ENCODE assay signal across 22 cellular contexts in genomic region chr9:96818535-96818934, GRCh38. TPM values are rescaled to one million over a fixed set of nuclear protein-coding genes. Genes with fewer than 3 reads are reported as not detected.
DNase-seq lines count a peak whose midpoint lies in the region; ATAC-seq, FAIRE-seq and TF ChIP-seq lines count a peak whose summit lies in the region.
"Had no signal": no experiment of that assay in that cellular context is flagged by ENCODE, and none has a peak within 500 bp of the region (broad histone marks: within the 10 kb centered on the region; RNA-seq: fewer than 3 reads in every experiment).

No MANE protein-coding gene starts in this region.

- H3K4me3 ChIP-seq in HepG2 (replicated peaks in 1 of 3; ENCODE audit: insufficient read depth in 1 of 3, low read depth in 2 of 3, low read length in 3 of 3) (no peak overlapping the region), right lobe of liver (no peak overlapping the region), GM12878 (no peak overlapping the region)
- H3K4me3 ChIP-seq: cardiac muscle cell, hepatocyte had no signal

- CTCF ChIA-PET in HepG2 (lab: Yijun Ruan, JAX; ENCODE audit: low intra/inter-chr PET ratio, low total read pairs) = no interaction called here
- CTCF ChIA-PET in GM12878 (lab: Yijun Ruan, JAX) = no interaction called here

- peaks cover 93% of the 10 kb centered on the region for H3K9me3 ChIP-seq in HepG2 (ENCODE audit: low read length)
- peaks cover 0 to 74% (median 29%) of the 10 kb centered on the region in 4 donors for H3K9me3 ChIP-seq in right lobe of liver
- peaks cover 49% of the 10 kb centered on the region for H3K9me3 ChIP-seq in GM12878 (replicated peaks; ENCODE audit: control insufficient read depth, insufficient read depth, low read length)

- ATAC-seq in HepG2 = no peak
- no peak for ATAC-seq in right lobe of liver
- ATAC-seq in GM12878 = no peak
- ATAC-seq in GM18861 (IDR thresholded peaks at IDR 0.05; ENCODE audit: unreplicated experiment) = no peak
- ATAC-seq in GM18870 (IDR thresholded peaks at IDR 0.05; ENCODE audit: unreplicated experiment) = no peak
- ATAC-seq: activated T-cell treated with anti-CD3 and anti-CD28 coated beads, Interleukin-2, amount 50 U/mL, for 4 hours had no signal

- TF ChIP-seq EP300 in HepG2 (IDR thresholded peaks at IDR 0.05; ENCODE audit: low read depth in 2 of 2, low read length in 2 of 2) = no peak
- TF ChIP-seq EP300 in HepG2 (CRISPR knock-in tag; IDR thresholded peaks at IDR 0.05; ENCODE audit: borderline replicate concordance) = no peak
- no peak for TF ChIP-seq EP300 in GM12878 (IDR thresholded peaks at IDR 0.05; ENCODE audit: borderline replicate concordance in 1 of 2, control insufficient read depth in 1 of 2, low read depth in 2 of 2, low read length in 2 of 2)

- H3K36me3 ChIP-seq in HepG2 (replicated peaks in 1 of 2; ENCODE audit: control insufficient read depth in 1 of 2, insufficient read depth in 2 of 2, low read length in 2 of 2) = peaks cover 0 to 34% of the 10 kb centered on the region in 2 experiments; a peak in 3 of 5 replicates
- H3K36me3 ChIP-seq in right lobe of liver = peaks cover 0 to 17% (median 1%) of the 10 kb centered on the region in 4 donors
- H3K36me3 ChIP-seq in GM12878 (ENCODE audit: control insufficient read depth in 2 of 2, insufficient read depth in 2 of 2, low read length in 1 of 2) = peaks cover 0 to 2% of the 10 kb centered on the region in 2 experiments; a peak in 1 of 4 replicates

- H2AFZ ChIP-seq in HepG2 (ENCODE audit: low read length) (no peak overlapping the region), GM12878 (ENCODE audit: control insufficient read depth, low read depth, low read length) (no peak overlapping the region)
- H2AFZ ChIP-seq: hepatocyte had no signal

- H3K27ac ChIP-seq in HepG2 (ENCODE audit: extremely low read length, insufficient read depth, low read length) = no peak overlapping the region
- H3K27ac ChIP-seq in right lobe of liver = no peak overlapping the region
- H3K27ac ChIP-seq in GM12878 (ENCODE audit: control insufficient read depth, insufficient read depth) = no peak overlapping the region
- H3K27ac ChIP-seq: cardiac muscle cell, hepatocyte, VCaP had no signal

- TF ChIP-seq RAD21 in HepG2 (CRISPR knock-in tag; IDR thresholded peaks at IDR 0.05) (no peak), GM12878 (IDR thresholded peaks at IDR 0.05; ENCODE audit: insufficient read depth, low read depth, low read length) (no peak)

- no peaks in the 10 kb centered on the region for H4K20me1 ChIP-seq in HepG2 (ENCODE audit: insufficient read depth, low read length)
- H4K20me1 ChIP-seq in GM12878 (ENCODE audit: control insufficient read depth, insufficient read depth) = no peaks in the 10 kb centered on the region

- BruUV-seq in HepG2 (replicated peaks; lab: Mats Ljungman, UMichigan) = no TSS peak
- no TSS peak for BruUV-seq in GM12878 (replicated peaks; lab: Mats Ljungman, UMichigan)

- SMC1A ChIA-PET in GM12878 (lab: Charles Lee; ENCODE audit: uncharacterized antibody, unreplicated experiment) = interaction anchor here (0.9 kb wide), 1 partner anchor 27 kb away, joined by 3 read pairs; no protein-coding TSS in a partner anchor

- H3K9ac ChIP-seq in HepG2 (ENCODE audit: insufficient read depth, low read depth, low read length) (no peak overlapping the region), GM12878 (ENCODE audit: control insufficient read depth, insufficient read depth, low read length) (no peak overlapping the region)

- intact Hi-C loops in HepG2 (cut with micrococcal nuclease; ENCODE audit: unreplicated experiment) (no loop called here), right lobe of liver (cut with DNase I) (no loop called here), GM12878 (cut with micrococcal nuclease; ENCODE audit: unreplicated experiment) (no loop called here)

- H3K79me2 ChIP-seq in HepG2 (ENCODE audit: insufficient read depth, low read length) (no peaks in the 10 kb centered on the region), GM12878 (ENCODE audit: control insufficient read depth, insufficient read depth, low read length) (no peaks in the 10 kb centered on the region)
- H3K79me2 ChIP-seq: hepatocyte had no signal

- POLR2A ChIA-PET in HepG2 (lab: Yijun Ruan, JAX) = no interaction called here
- POLR2A ChIA-PET in GM12878 (lab: Charles Lee) = no interaction called here

- H3K27me3 ChIP-seq in HepG2 (ENCODE audit: control insufficient read depth in 1 of 2, insufficient read depth in 2 of 2, low read length in 2 of 2) = no peaks in the 10 kb centered on the region
- no peaks in the 10 kb centered on the region for H3K27me3 ChIP-seq in right lobe of liver
- H3K27me3 ChIP-seq in GM12878 (replicated peaks in 1 of 2; ENCODE audit: control insufficient read depth in 2 of 2, insufficient read depth in 2 of 2, low read length in 1 of 2) = no peaks in the 10 kb centered on the region
- H3K27me3 ChIP-seq: cardiac muscle cell, hepatocyte had no signal

- no peaks in the 10 kb centered on the region for H3K4me1 ChIP-seq in HepG2 (ENCODE audit: insufficient read depth, low read length)
- no peaks in the 10 kb centered on the region for H3K4me1 ChIP-seq in right lobe of liver
- H3K4me1 ChIP-seq in GM12878 (ENCODE audit: control insufficient read depth, insufficient read depth, low read length) = no peaks in the 10 kb centered on the region

- FAIRE-seq in HepG2 (lab: Jason Lieb, UNC) (no peak), GM12878 (lab: Jason Lieb, UNC) (no peak)

- no peak overlapping the region for H3K4me2 ChIP-seq in HepG2 (ENCODE audit: low read depth, low read length)
- H3K4me2 ChIP-seq in GM12878 (ENCODE audit: control insufficient read depth, insufficient read depth) = no peak overlapping the region
- H3K4me2 ChIP-seq: hepatocyte had no signal

- TF ChIP-seq CTCF in HepG2 (CRISPR knock-in tag; IDR thresholded peaks at IDR 0.05) = no peak
- no peak for TF ChIP-seq CTCF in right lobe of liver (IDR thresholded peaks at IDR 0.05)
- no peak for TF ChIP-seq CTCF in GM12878 (IDR thresholded peaks at IDR 0.05 in 2 of 3, conservative IDR thresholded peaks at IDR 0.05 in 1 of 3; ENCODE audit: control insufficient read depth in 2 of 3, extremely low read depth in 1 of 3, insufficient read depth in 1 of 3, low read depth in 3 of 3, low read length in 3 of 3)

- DNase-seq in HepG2 (ENCODE audit: low spot score) (no peak), right lobe of liver (no peak), GM12878 (ENCODE audit: low read depth, low spot score) (no peak), foreskin melanocyte (peak; percentile 10), kidney tubule cell (ENCODE audit: low spot score) (no peak), hypothalamus (lab: John Stamatoyannopoulos, UW) (no peak)
- DNase-seq: activated CD4-positive, alpha-beta memory T cell treated with anti-CD3 and anti-CD28 coated beads, Interleukin-2, amount 10 ng/mL, durations not matched to agents 7 days and 5 days; activated T-cell treated with anti-CD3 and anti-CD28 coated beads, Interleukin-2, amount 50 U/mL, for 4 hours; CD4-positive, alpha-beta T cell; effector CD4-positive, alpha-beta T cell; HCEC 1CT; Kasumi-1; NCI-H1417; NCI-H69; SIG-M5; stimulated activated naive CD4-positive, alpha-beta T cell; trophoblast cell had no signal

- no peak for TF ChIP-seq POLR2A in HepG2 (IDR thresholded peaks at IDR 0.05; ENCODE audit: insufficient read depth in 1 of 2, low read depth in 2 of 2, low read length in 2 of 2)
- TF ChIP-seq POLR2A in right lobe of liver (IDR thresholded peaks at IDR 0.05) = no peak
- no peak for TF ChIP-seq POLR2A in GM12878 (IDR thresholded peaks at IDR 0.05; ENCODE audit: low read depth, low read length)

- 96% methylated on average over 5 of the region's 5 CpGs for WGBS in HepG2 (ENCODE audit: low lambda C conversion rate)
- WGBS in right lobe of liver (ENCODE audit: insufficient coverage, low coverage, low lambda C conversion rate, missing lambda C conversion rate) = 93% methylated on average over 5 of the region's 5 CpGs
- WGBS in GM12878 (ENCODE audit: insufficient coverage, insufficient replicate concordance, low lambda C conversion rate, missing lambda C conversion rate) = 98% methylated on average over 5 of the region's 5 CpGs

- in situ Hi-C loops in HepG2 (cut with HindIII; ENCODE audit: extremely low pct_ligation_motif_present, low pct_unique_long_range_greater_than_20kb) = no loop called here
- in situ Hi-C loops in GM12878 (cut with MboI) = no loop called here

- RAD21 ChIA-PET in GM12878 (lab: Charles Lee; ENCODE audit: unreplicated experiment) = no interaction called here

RNA-seq across cellular contexts. Expression of gene ZNF782, which starts 35.8 kb away (rescaled TPM):
- total RNA-seq in HepG2 (2016; rRNA removed; fragmentation: Illumina TruSeq; extraction: Trizol) = 4.7 and 4.9 TPM in 2 replicates
- 0.88 and 2.2 TPM in 2 replicates for total RNA-seq in HepG2 (2016; cell fraction: cytosol; rRNA removed; fragmentation: Illumina TruSeq; extraction: Trizol; ENCODE audit: low read depth)
- total RNA-seq in HepG2 (2016; cell fraction: insoluble cytoplasmic fraction; rRNA removed; fragmentation: Illumina TruSeq; extraction: Trizol) = 3.9 and 5.8 TPM in 2 replicates
- 3.4 TPM in 2 replicates for total RNA-seq in HepG2 (2016; cell fraction: membrane; rRNA removed; fragmentation: Illumina TruSeq; extraction: Trizol)
- 10.7 and 14.7 TPM in 2 replicates for total RNA-seq in HepG2 (2016; cell fraction: nucleus; rRNA removed; fragmentation: Illumina TruSeq; extraction: Trizol)
- 1.4 and 1.5 TPM in 2 replicates for polyA plus RNA-seq in HepG2 (2011; rRNA removed)
- 0.50 and 0.88 TPM in 2 replicates for polyA plus RNA-seq in HepG2 (2011; cell fraction: cytosol; rRNA removed)
- polyA plus RNA-seq in HepG2 (2011; cell fraction: nucleus; rRNA removed) = 2.1 TPM in 2 replicates
- 1.4 and 1.6 TPM in 2 replicates for polyA plus RNA-seq in HepG2 (2012)
- polyA plus RNA-seq in HepG2 (2016; cell fraction: cytosol; fragmentation: Illumina TruSeq; extraction: Trizol; ENCODE audit: low read depth) = 1.5 and 1.7 TPM in 2 replicates
- polyA plus RNA-seq in HepG2 (2016; cell fraction: insoluble cytoplasmic fraction; fragmentation: Illumina TruSeq; extraction: Trizol; ENCODE audit: low read depth) = 2.1 and 2.3 TPM in 2 replicates
- polyA plus RNA-seq in HepG2 (2016; cell fraction: membrane; fragmentation: Illumina TruSeq; extraction: Trizol; ENCODE audit: low read depth) = 2.1 and 2.4 TPM in 2 replicates
- polyA plus RNA-seq in HepG2 (2016; cell fraction: nucleus; fragmentation: Illumina TruSeq; extraction: Trizol; ENCODE audit: insufficient read depth, low read depth) = 4.9 and 5.3 TPM in 2 replicates
- 2.2 and 9.6 TPM in 2 replicates for polyA minus RNA-seq in HepG2 (2011; rRNA and poly(A)+ RNA removed; ENCODE audit: low replicate concordance)
- 1.5 and 2.2 TPM in 2 replicates for polyA minus RNA-seq in HepG2 (2011; cell fraction: cytosol; rRNA and poly(A)+ RNA removed)
- 18.7 and 20.3 TPM in 2 replicates for polyA minus RNA-seq in HepG2 (2011; cell fraction: nucleus; rRNA and poly(A)+ RNA removed)
- 1 to 10 TPM; 2.1 to 3.7 (median 3.0) TPM for total RNA-seq in right lobe of liver
- 57.9 and 58.0 TPM in 2 replicates for total RNA-seq in GM12878 (2013; cell fraction: nucleolus; rRNA removed)
- total RNA-seq in GM12878 (2014; rRNA removed) = 4.2 and 5.1 TPM in 2 replicates
- total RNA-seq in GM12878 (2014; rRNA removed; fragmentation: Illumina TruSeq; extraction: Trizol) = 7.8 and 9.0 TPM in 2 replicates
- total RNA-seq in GM12878 (2021) = 5.9 and 6.2 TPM in 2 replicates
- 1.3 TPM for polyA plus RNA-seq in GM12878 (2011; ENCODE audit: low read depth)
- 4.8 and 5.7 TPM in 2 replicates for polyA plus RNA-seq in GM12878 (2011; rRNA removed)
- 3.5 and 4.3 TPM in 2 replicates for polyA plus RNA-seq in GM12878 (2011; cell fraction: cytosol; rRNA removed)
- 6.3 and 7.5 TPM in 2 replicates for polyA plus RNA-seq in GM12878 (2011; cell fraction: nucleus; rRNA removed)
- 2.5 TPM in 2 replicates for polyA plus RNA-seq in GM12878 (2012)
- 5.1 and 5.6 TPM in 2 replicates for polyA plus RNA-seq in GM12878 (2014; fragmentation: Illumina TruSeq; extraction: Trizol)
- under 1 TPM; 0.55 to 0.82 TPM for polyA plus RNA-seq in GM12878 (2014; fragmentation: Nextera tagmentation; extraction: Ambion mirVana)
- polyA plus RNA-seq in GM12878 (2014; rRNA removed) = 3.4 and 4.7 TPM in 2 replicates
- 1 to 10 TPM; 1.1 to 4.1 TPM for polyA plus RNA-seq in GM12878 (2016; fragmentation: Nextera tagmentation; extraction: Ambion mirVana)
- 5.9 and 6.5 TPM in 2 replicates for polyA minus RNA-seq in GM12878 (2011; rRNA and poly(A)+ RNA removed)
- polyA minus RNA-seq in GM12878 (2011; cell fraction: cytosol; rRNA and poly(A)+ RNA removed) = 1.5 and 3.0 TPM in 2 replicates
- polyA minus RNA-seq in GM12878 (2011; cell fraction: nucleus; rRNA and poly(A)+ RNA removed) = 7.7 and 13.2 TPM in 2 replicates

RNA-seq across cellular contexts. Expression of gene ZNF510, which starts 40.6 kb away (rescaled TPM):
- total RNA-seq in HepG2 (2016; rRNA removed; fragmentation: Illumina TruSeq; extraction: Trizol) (8.0 and 11.5 TPM in 2 replicates), right lobe of liver (1 to 10 TPM; 2.5 to 5.4 (median 4.8) TPM), GM12878 (2014; rRNA removed) (11.8 and 12.2 TPM in 2 replicates), GM12878 (2014; rRNA removed; fragmentation: Illumina TruSeq; extraction: Trizol) (11.8 and 12.7 TPM in 2 replicates), GM12878 (2021) (6.9 and 7.2 TPM in 2 replicates)
- 2.2 and 3.1 TPM in 2 replicates for total RNA-seq in HepG2 (2016; cell fraction: cytosol; rRNA removed; fragmentation: Illumina TruSeq; extraction: Trizol; ENCODE audit: low read depth)
- 7.7 and 9.8 TPM in 2 replicates for total RNA-seq in HepG2 (2016; cell fraction: insoluble cytoplasmic fraction; rRNA removed; fragmentation: Illumina TruSeq; extraction: Trizol)
- total RNA-seq in HepG2 (2016; cell fraction: membrane; rRNA removed; fragmentation: Illumina TruSeq; extraction: Trizol) = 4.4 and 6.1 TPM in 2 replicates
- total RNA-seq in HepG2 (2016; cell fraction: nucleus; rRNA removed; fragmentation: Illumina TruSeq; extraction: Trizol) = 10.9 and 17.8 TPM in 2 replicates
- polyA plus RNA-seq in HepG2 (2011; rRNA removed) (3.5 and 4.1 TPM in 2 replicates), GM12878 (2011; rRNA removed) (11.3 and 12.3 TPM in 2 replicates), GM12878 (2014; fragmentation: Illumina TruSeq; extraction: Trizol) (9.4 and 10.7 TPM in 2 replicates), GM12878 (2014; fragmentation: Nextera tagmentation; extraction: Ambion mirVana) (1 to 10 TPM; 2.8 to 3.3 TPM), GM12878 (2014; rRNA removed) (7.3 and 7.5 TPM in 2 replicates), GM12878 (2016; fragmentation: Nextera tagmentation; extraction: Ambion mirVana) (1 to 10 TPM; 3.9 to 4.0 TPM)
- polyA plus RNA-seq in HepG2 (2011; cell fraction: cytosol; rRNA removed) = 1.4 and 1.5 TPM in 2 replicates
- 5.0 and 6.6 TPM in 2 replicates for polyA plus RNA-seq in HepG2 (2011; cell fraction: nucleus; rRNA removed)
- 3.4 and 3.7 TPM in 2 replicates for polyA plus RNA-seq in HepG2 (2012)
- polyA plus RNA-seq in HepG2 (2016; cell fraction: cytosol; fragmentation: Illumina TruSeq; extraction: Trizol; ENCODE audit: low read depth) = 1.0 and 1.1 TPM in 2 replicates
- 5.2 and 6.2 TPM in 2 replicates for polyA plus RNA-seq in HepG2 (2016; cell fraction: insoluble cytoplasmic fraction; fragmentation: Illumina TruSeq; extraction: Trizol; ENCODE audit: low read depth)
- 1.6 and 1.7 TPM in 2 replicates for polyA plus RNA-seq in HepG2 (2016; cell fraction: membrane; fragmentation: Illumina TruSeq; extraction: Trizol; ENCODE audit: low read depth)
- 7.8 and 8.8 TPM in 2 replicates for polyA plus RNA-seq in HepG2 (2016; cell fraction: nucleus; fragmentation: Illumina TruSeq; extraction: Trizol; ENCODE audit: insufficient read depth, low read depth)
- polyA minus RNA-seq in HepG2 (2011; rRNA and poly(A)+ RNA removed; ENCODE audit: low replicate concordance) = 14.4 and 33.6 TPM in 2 replicates
- 2.5 and 3.5 TPM in 2 replicates for polyA minus RNA-seq in HepG2 (2011; cell fraction: cytosol; rRNA and poly(A)+ RNA removed)
- 23.9 and 29.5 TPM in 2 replicates for polyA minus RNA-seq in HepG2 (2011; cell fraction: nucleus; rRNA and poly(A)+ RNA removed)
- 55.2 and 57.6 TPM in 2 replicates for total RNA-seq in GM12878 (2013; cell fraction: nucleolus; rRNA removed)
- 3.8 TPM for polyA plus RNA-seq in GM12878 (2011; ENCODE audit: low read depth)
- polyA plus RNA-seq in GM12878 (2011; cell fraction: cytosol; rRNA removed) = 5.4 and 6.0 TPM in 2 replicates
- polyA plus RNA-seq in GM12878 (2011; cell fraction: nucleus; rRNA removed) = 14.7 and 18.9 TPM in 2 replicates
- 4.4 and 4.5 TPM in 2 replicates for polyA plus RNA-seq in GM12878 (2012)
- polyA minus RNA-seq in GM12878 (2011; rRNA and poly(A)+ RNA removed) = 19.5 and 20.2 TPM in 2 replicates
- 3.2 and 3.5 TPM in 2 replicates for polyA minus RNA-seq in GM12878 (2011; cell fraction: cytosol; rRNA and poly(A)+ RNA removed)
- polyA minus RNA-seq in GM12878 (2011; cell fraction: nucleus; rRNA and poly(A)+ RNA removed) = 18.0 and 20.4 TPM in 2 replicates

Comparison
In these comparisons a context has a peak if more than half of its experiments do, and no peak if none do; other contexts are left out.
1. Of the 75 proteins assayed by ChIP-seq in both HepG2 and GM12878: peak only in HepG2: none; only in GM12878: CBX5; in both: ZNF274; in neither: 73.